Comparison of ENCODE assay signal across 8 cellular contexts in the genomic region with DNA sequence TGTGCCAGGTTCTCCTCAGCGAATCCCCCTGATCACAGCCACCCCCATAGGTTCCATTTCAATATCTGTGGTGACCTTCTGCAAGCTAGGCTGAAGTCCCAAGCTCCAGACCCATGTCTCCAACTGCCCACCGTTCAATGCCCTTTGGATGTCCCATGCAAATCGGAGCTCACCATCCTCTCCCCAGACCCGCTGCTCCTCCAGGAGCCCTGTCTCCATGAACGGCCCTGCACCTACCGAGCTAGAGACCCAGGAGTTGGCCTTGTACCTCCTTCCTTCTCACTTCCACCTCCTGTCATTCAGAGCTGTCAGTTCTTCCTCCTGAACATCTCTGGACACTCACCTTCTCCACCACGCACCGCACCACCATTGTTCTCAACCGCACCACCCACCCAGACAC. TPM values are rescaled to one million over a fixed set of nuclear protein-coding genes. Genes with fewer than 3 reads are reported as not detected.
A peak's percentile ranks its signal among the peaks of the same experiment; 100 is the strongest.
DNase-seq lines count a peak whose midpoint lies in the region; ATAC-seq, FAIRE-seq and TF ChIP-seq lines count a peak whose summit lies in the region.

No MANE protein-coding gene starts in this region.

- in situ Hi-C loops in GM12878 (cut with MboI), result loop anchor here (5.0 kb wide), 1 partner anchor 331 kb away; no protein-coding TSS in a partner anchor

- H4K8ac ChIP-seq in mesenchymal stem cell (ENCODE audit: low read length), result no peak overlapping the region

- no peaks in the 10 kb centered on the region for H3K27me3 Mint-ChIP-seq in type B pancreatic cell

- POLR2A ChIA-PET in GM12878 (lab: Charles Lee), result no interaction called here

- H3K9me3 ChIP-seq in GM12878 (replicated peaks; ENCODE audit: control insufficient read depth, insufficient read depth, low read length) (no peaks in the 10 kb centered on the region), mesenchymal stem cell (ENCODE audit: control insufficient read depth, low read length) (no peaks in the 10 kb centered on the region), mucosa of descending colon (no peaks in the 10 kb centered on the region)

- RAD21 ChIA-PET in GM12878 (lab: Charles Lee; ENCODE audit: unreplicated experiment), result interaction anchor here (1.5 to 2.1 kb wide), 2 partner anchors 12 to 170 kb away, joined by 3 to 10 read pairs; no protein-coding TSS in a partner anchor

- peaks cover 5% of the 10 kb centered on the region for H3K4me1 ChIP-seq in GM12878 (ENCODE audit: control insufficient read depth, insufficient read depth, low read length)
- peaks cover 16% of the 10 kb centered on the region for H3K4me1 ChIP-seq in mesenchymal stem cell (ENCODE audit: control insufficient read depth, insufficient read depth, low read depth, low read length)
- H3K4me1 ChIP-seq in mucosa of descending colon (ENCODE audit: low read depth), result peaks cover 14% of the 10 kb centered on the region

- no peak overlapping the region for H3K18ac ChIP-seq in mesenchymal stem cell (ENCODE audit: low read depth in 1 of 2, low read length in 2 of 2)

- peak overlapping the region; percentile 96 for H3K27ac Mint-ChIP-seq in type B pancreatic cell

- H4K91ac ChIP-seq in mesenchymal stem cell (ENCODE audit: low read length), result no peak overlapping the region

- no peak for ATAC-seq in Right ventricle myocardium inferior
- ATAC-seq in GM12878, result no peak
- no peak for ATAC-seq in mucosa of descending colon

- H3K36me3 ChIP-seq in GM12878 (ENCODE audit: control insufficient read depth in 2 of 2, insufficient read depth in 2 of 2, low read length in 1 of 2) (no peaks in the 10 kb centered on the region), mesenchymal stem cell (ENCODE audit: control insufficient read depth in 1 of 2, insufficient read depth in 2 of 2, low read depth in 1 of 2, low read length in 2 of 2) (peaks cover 0 to 4% of the 10 kb centered on the region in 2 experiments), mucosa of descending colon (ENCODE audit: low read depth) (no peaks in the 10 kb centered on the region)

- H3K79me2 ChIP-seq in GM12878 (ENCODE audit: control insufficient read depth, insufficient read depth, low read length), result peaks cover 7% of the 10 kb centered on the region

- no peak overlapping the region for H2BK15ac ChIP-seq in mesenchymal stem cell (ENCODE audit: low read depth, poor library complexity, severe bottlenecking)

- H3K9ac ChIP-seq in GM12878 (ENCODE audit: control insufficient read depth, insufficient read depth, low read length) (peak overlapping the region; percentile 80), mesenchymal stem cell (ENCODE audit: low read length) (peak overlapping the region; percentile 98)

- no peak overlapping the region for H3K23ac ChIP-seq in mesenchymal stem cell (ENCODE audit: low read length in 2 of 2)

- H2AK5ac ChIP-seq in mesenchymal stem cell (ENCODE audit: low read length, severe bottlenecking), result no peak overlapping the region

- FAIRE-seq in GM12878 (lab: Jason Lieb, UNC) (no peak), H54 (lab: Jason Lieb, UNC) (no peak)

- H3K9me3 Mint-ChIP-seq in type B pancreatic cell, result no peaks in the 10 kb centered on the region

- H3K4me3 Mint-ChIP-seq in type B pancreatic cell, result peak overlapping the region; percentile 98

- intact Hi-C loops in Right ventricle myocardium inferior (cut with DNase I), result loop anchor here (5.0 kb wide), 1 partner anchor 234 kb away; a partner anchor contains a TSS
- intact Hi-C loops in cardiac septum (cut with DNase I), result no loop called here
- intact Hi-C loops in GM12878 (cut with micrococcal nuclease; ENCODE audit: unreplicated experiment), result no loop called here
- intact Hi-C loops in mucosa of descending colon (cut with DNase I, micrococcal nuclease), result no loop called here

- TF ChIP-seq POLR2A in GM12878 (IDR thresholded peaks at IDR 0.05; ENCODE audit: low read depth, low read length) (no peak), H54 (IDR thresholded peaks at IDR 0.05; ENCODE audit: low read depth, low read length) (no peak)

- CTCF ChIA-PET in GM12878 (lab: Yijun Ruan, JAX), result interaction anchor here (1.1 to 4.1 kb wide), 3 partner anchors 13 to 286 kb away, joined by 3 to 41 read pairs (median 3); no protein-coding TSS in a partner anchor

- H3K4me2 ChIP-seq in GM12878 (ENCODE audit: control insufficient read depth, insufficient read depth), result peak overlapping the region; percentile 89
- peak overlapping the region; percentile 87 for H3K4me2 ChIP-seq in mesenchymal stem cell (ENCODE audit: low read length, poor library complexity, severe bottlenecking)

- H3K27ac ChIP-seq in GM12878 (ENCODE audit: control insufficient read depth, insufficient read depth), result no peak overlapping the region
- no peak overlapping the region for H3K27ac ChIP-seq in mesenchymal stem cell (ENCODE audit: low read length, poor library complexity, severe bottlenecking)

- no peaks in the 10 kb centered on the region for H4K20me1 ChIP-seq in GM12878 (ENCODE audit: control insufficient read depth, insufficient read depth)

- no peak for TF ChIP-seq EP300 in GM12878 (IDR thresholded peaks at IDR 0.05; ENCODE audit: borderline replicate concordance in 1 of 2, control insufficient read depth in 1 of 2, low read depth in 2 of 2, low read length in 2 of 2)

- H2BK12ac ChIP-seq in mesenchymal stem cell (ENCODE audit: low read length in 2 of 2), result no peak overlapping the region

- H3K4ac ChIP-seq in mesenchymal stem cell (ENCODE audit: low read depth in 1 of 2, low read length in 2 of 2), result no peak overlapping the region

- peaks cover 15% of the 10 kb centered on the region for H3K4me1 Mint-ChIP-seq in type B pancreatic cell (ENCODE audit: unreplicated experiment)

- no peak overlapping the region for H3K14ac ChIP-seq in mesenchymal stem cell (ENCODE audit: low read length in 2 of 2)

- no peaks in the 10 kb centered on the region for H3K27me3 ChIP-seq in GM12878 (replicated peaks in 1 of 2; ENCODE audit: control insufficient read depth in 2 of 2, insufficient read depth in 2 of 2, low read length in 1 of 2)
- H3K27me3 ChIP-seq in mesenchymal stem cell (ENCODE audit: control insufficient read depth in 1 of 2, insufficient read depth in 1 of 2, low read length in 2 of 2), result no peaks in the 10 kb centered on the region

- H3K79me1 ChIP-seq in mesenchymal stem cell (replicated peaks; ENCODE audit: low read length, poor library complexity, severe bottlenecking), result peaks cover 17% of the 10 kb centered on the region

- 86% methylated on average over 9 of the region's 9 CpGs for WGBS in GM12878 (ENCODE audit: insufficient coverage, insufficient replicate concordance, low lambda C conversion rate, missing lambda C conversion rate)
- 66% methylated on average over 9 of the region's 9 CpGs for WGBS in mesenchymal stem cell

- DNase-seq in Right ventricle myocardium inferior (ENCODE audit: missing footprints), result peak; percentile 5
- no peak for DNase-seq in cardiac septum (ENCODE audit: low spot score)
- no peak for DNase-seq in GM12878 (ENCODE audit: low read depth, low spot score)
- DNase-seq in mesenchymal stem cell, result no peak
- no peak for DNase-seq in type B pancreatic cell (ENCODE audit: extremely low spot score, unreplicated experiment)
- no peak for DNase-seq in H54 (ENCODE audit: insufficient read length, low spot score)
- no peak for DNase-seq in NCI-H1694 (lab: John Stamatoyannopoulos, UW)
- DNase-seq in mucosa of descending colon, result no peak

- H2BK5ac ChIP-seq in mesenchymal stem cell (ENCODE audit: low read depth, low read length, poor library complexity, severe bottlenecking), result no peak overlapping the region

- H3K4me3 ChIP-seq in GM12878 (peak overlapping the region; percentile 89), mesenchymal stem cell (ENCODE audit: insufficient read depth in 1 of 2, low read depth in 1 of 2, low read length in 2 of 2) (peak overlapping the region; percentile 77 to 98), mucosa of descending colon (no peak overlapping the region)

- TF ChIP-seq RAD21 in GM12878 (IDR thresholded peaks at IDR 0.05; ENCODE audit: insufficient read depth, low read depth, low read length), result no peak

- H2AFZ ChIP-seq in GM12878 (ENCODE audit: control insufficient read depth, low read depth, low read length) (peak overlapping the region; percentile 73; the same call in 1 of the 2 replicates), mesenchymal stem cell (ENCODE audit: low read depth, low read length) (no peak overlapping the region)

- H3K36me3 Mint-ChIP-seq in type B pancreatic cell, result no peaks in the 10 kb centered on the region

- no TSS peak for BruUV-seq in GM12878 (replicated peaks; lab: Mats Ljungman, UMichigan)

- SMC1A ChIA-PET in GM12878 (lab: Charles Lee; ENCODE audit: uncharacterized antibody, unreplicated experiment), result interaction anchor here (1.0 to 1.2 kb wide), 2 partner anchors 12 to 125 kb away, joined by 3 to 5 read pairs; no protein-coding TSS in a partner anchor

- TF ChIP-seq CTCF in GM12878 (IDR thresholded peaks at IDR 0.05 in 2 of 3, conservative IDR thresholded peaks at IDR 0.05 in 1 of 3; ENCODE audit: control insufficient read depth in 2 of 3, extremely low read depth in 1 of 3, insufficient read depth in 1 of 3, low read depth in 3 of 3, low read length in 3 of 3), result no peak
- no peak for TF ChIP-seq CTCF in type B pancreatic cell (conservative IDR thresholded peaks at IDR 0.05)
- no peak for TF ChIP-seq CTCF in mucosa of descending colon (IDR thresholded peaks at IDR 0.05)

- H2BK120ac ChIP-seq in mesenchymal stem cell (ENCODE audit: low read depth, low read length), result no peak overlapping the region

TF ChIP-seq in GM12878, 131 proteins besides CTCF, POLR2A, EP300 and RAD21 (continues in another document):
- no peak for TF ChIP-seq ATF7 (IDR thresholded peaks at IDR 0.05; ENCODE audit: low read depth)

RNA-seq across cellular contexts. Expression of a gene that starts 1.0 kb away (rescaled TPM):
- total RNA-seq in Right ventricle myocardium inferior, result 41.6 TPM
- total RNA-seq in cardiac septum, result 28.8 TPM
- total RNA-seq in GM12878 (2013; cell fraction: nucleolus; rRNA removed), result 64.7 and 74.0 TPM in 2 replicates
- 25.3 and 31.0 TPM in 2 replicates for total RNA-seq in GM12878 (2014; rRNA removed)
- total RNA-seq in GM12878 (2014; rRNA removed; fragmentation: Illumina TruSeq; extraction: Trizol), result 24.2 and 24.8 TPM in 2 replicates
- total RNA-seq in GM12878 (2021), result 25.8 and 28.2 TPM in 2 replicates
- polyA plus RNA-seq in GM12878 (2011; ENCODE audit: low read depth), result 8.9 TPM
- 26.2 and 38.2 TPM in 2 replicates for polyA plus RNA-seq in GM12878 (2011; rRNA removed)
- 38.1 and 48.4 TPM in 2 replicates for polyA plus RNA-seq in GM12878 (2011; cell fraction: cytosol; rRNA removed)
- 78.4 and 94.2 TPM in 2 replicates for polyA plus RNA-seq in GM12878 (2011; cell fraction: nucleus; rRNA removed)
- polyA plus RNA-seq in GM12878 (2012), result 17.4 and 24.5 TPM in 2 replicates
- polyA plus RNA-seq in GM12878 (2014; fragmentation: Illumina TruSeq; extraction: Trizol), result 19.0 and 24.9 TPM in 2 replicates
- 10 to 100 TPM; 11.2 to 15.2 TPM for polyA plus RNA-seq in GM12878 (2014; fragmentation: Nextera tagmentation; extraction: Ambion mirVana)
- polyA plus RNA-seq in GM12878 (2014; rRNA removed), result 27.9 and 30.8 TPM in 2 replicates
- 10 to 100 TPM; 23.5 to 28.2 TPM for polyA plus RNA-seq in GM12878 (2016; fragmentation: Nextera tagmentation; extraction: Ambion mirVana)
- 33.9 and 42.9 TPM in 2 replicates for polyA minus RNA-seq in GM12878 (2011; rRNA and poly(A)+ RNA removed)
- polyA minus RNA-seq in GM12878 (2011; cell fraction: cytosol; rRNA and poly(A)+ RNA removed), result 8.2 and 9.9 TPM in 2 replicates
- polyA minus RNA-seq in GM12878 (2011; cell fraction: nucleus; rRNA and poly(A)+ RNA removed), result 23.9 and 35.0 TPM in 2 replicates
- polyA plus RNA-seq in mesenchymal stem cell (2013, experiment 1 of 2), result 10.7 TPM
- polyA plus RNA-seq in mesenchymal stem cell (2013, experiment 2 of 2), result 11.0 TPM
- 23.4 and 39.2 TPM in 2 replicates for total RNA-seq in type B pancreatic cell (ENCODE audit: low replicate concordance)
- total RNA-seq in mucosa of descending colon, result 10 to 100 TPM; 30.3 to 37.6 (median 34.3) TPM
